ENCODE assay signal across 1 cellular context in genomic region chr2:85914525-85914881, GRCh38.
TF ChIP-seq lines count a peak whose summit lies in the region.

No MANE protein-coding gene starts in this region.

TF ChIP-seq in A549, 52 proteins besides CTCF, POLR2A, EP300 and RAD21 (continued from another document):
- TF ChIP-seq ATOH8 (CRISPR knock-in tag; IDR thresholded peaks at IDR 0.05; ENCODE audit: low read depth), result no peak
